In the genomic region with DNA sequence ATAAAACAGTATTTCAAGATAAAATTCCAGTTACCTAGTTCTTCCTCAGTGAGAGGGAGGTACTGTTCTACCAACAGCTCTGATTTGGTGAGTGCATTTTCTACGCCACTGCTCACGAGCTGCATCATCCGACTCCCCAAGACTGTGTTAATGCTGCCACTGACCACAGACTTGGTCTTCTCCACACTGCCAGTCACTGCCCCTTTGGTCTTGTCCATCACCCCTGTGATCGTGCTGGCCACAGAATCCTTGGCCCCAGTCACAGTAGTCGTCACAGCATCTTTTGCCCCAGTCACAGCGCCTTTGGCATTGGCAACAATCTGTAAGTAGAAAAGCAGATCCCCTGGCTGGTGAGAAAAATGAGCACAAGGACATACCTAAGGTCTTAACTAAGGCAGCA, we compare ENCODE assay signal across 17 cellular contexts. TPM values are rescaled to one million over a fixed set of nuclear protein-coding genes. Genes with fewer than 3 reads are reported as not detected.
DNase-seq lines count a peak whose midpoint lies in the region; ATAC-seq and TF ChIP-seq lines count a peak whose summit lies in the region.
"Had no signal": no experiment of that assay in that cellular context is flagged by ENCODE, and none has a peak within 500 bp of the region (broad histone marks: within the 10 kb centered on the region; RNA-seq: fewer than 3 reads in every experiment).

No MANE protein-coding gene starts in this region.

- H3K4ac ChIP-seq in mesenchymal stem cell (ENCODE audit: low read depth in 1 of 2, low read length in 2 of 2): no peak overlapping the region

- DNase-seq in right cardiac atrium (no peak), Right ventricle myocardium inferior (ENCODE audit: missing footprints) (no peak), endodermal cell (no peak), mesenchymal stem cell (no peak), SKM-1 (lab: John Stamatoyannopoulos, UW; ENCODE audit: unreplicated experiment) (no peak)
- DNase-seq: C1 segment of cervical spinal cord; CD4-positive, alpha-beta memory T cell; DMS79 treated with DMSO at 0.1 percent for 48 hours; EL; GM23248 had no signal

- H3K4me1 ChIP-seq in right cardiac atrium (ENCODE audit: control insufficient read depth, insufficient read depth, low read length) (peaks cover 10% of the 10 kb centered on the region), endodermal cell (ENCODE audit: control insufficient read depth, insufficient read depth, low read length) (no peaks in the 10 kb centered on the region), mesenchymal stem cell (ENCODE audit: control insufficient read depth, insufficient read depth, low read depth, low read length) (peaks cover 10% of the 10 kb centered on the region), subcutaneous abdominal adipose tissue (ENCODE audit: control insufficient read depth in 5 of 5, insufficient read depth in 5 of 5, low read length in 5 of 5) (peaks cover 5 to 77% (median 51%) of the 10 kb centered on the region in 5 donors)

- intact Hi-C loops in right cardiac atrium (cut with DNase I): loop anchor here in 1 of 4 donors (10.0 kb wide), 1 partner anchor 54 kb away; no protein-coding TSS in a partner anchor
- intact Hi-C loops in Right ventricle myocardium inferior (cut with DNase I): no loop called here

- no peak overlapping the region for H3K9ac ChIP-seq in endodermal cell (ENCODE audit: extremely low read depth, low read length, poor library complexity, severe bottlenecking)
- peak overlapping the region; percentile 26 for H3K9ac ChIP-seq in mesenchymal stem cell (ENCODE audit: low read length)
- H3K9ac ChIP-seq in subcutaneous abdominal adipose tissue (ENCODE audit: low read length in 5 of 5): peak overlapping the region in 1 of 5 donors; percentile 18
- H3K9ac ChIP-seq: GM23248 had no signal

- H3K27ac Mint-ChIP-seq in endodermal cell: peak overlapping the region; percentile 19
- H3K27ac Mint-ChIP-seq: B cell, IgD-negative memory B cell had no signal

- H3K9me3 Mint-ChIP-seq in endodermal cell: no peaks in the 10 kb centered on the region
- H3K9me3 Mint-ChIP-seq: IgD-negative memory B cell had no signal

- no peak overlapping the region for H2AFZ ChIP-seq in mesenchymal stem cell (ENCODE audit: low read depth, low read length)
- H2AFZ ChIP-seq: GM23248 had no signal

- no peak overlapping the region for H3K4me3 Mint-ChIP-seq in endodermal cell
- H3K4me3 Mint-ChIP-seq: B cell; CD4-positive, alpha-beta memory T cell; IgD-negative memory B cell had no signal

- H3K18ac ChIP-seq in mesenchymal stem cell (ENCODE audit: low read depth in 1 of 2, low read length in 2 of 2): no peak overlapping the region

- H3K23ac ChIP-seq in mesenchymal stem cell (ENCODE audit: low read length in 2 of 2): no peak overlapping the region

- no peak overlapping the region for H3K14ac ChIP-seq in mesenchymal stem cell (ENCODE audit: low read length in 2 of 2)

- no peak overlapping the region for H2AK5ac ChIP-seq in mesenchymal stem cell (ENCODE audit: low read length, severe bottlenecking)

- no peak overlapping the region for H4K8ac ChIP-seq in mesenchymal stem cell (ENCODE audit: low read length)

- H2BK15ac ChIP-seq in mesenchymal stem cell (ENCODE audit: low read depth, poor library complexity, severe bottlenecking): no peak overlapping the region

- H3K9me3 ChIP-seq in right cardiac atrium (ENCODE audit: control insufficient read depth, low read length): no peaks in the 10 kb centered on the region
- no peaks in the 10 kb centered on the region for H3K9me3 ChIP-seq in endodermal cell (ENCODE audit: control insufficient read depth, low read length)
- no peaks in the 10 kb centered on the region for H3K9me3 ChIP-seq in mesenchymal stem cell (ENCODE audit: control insufficient read depth, low read length)
- H3K9me3 ChIP-seq in subcutaneous abdominal adipose tissue (ENCODE audit: control insufficient read depth in 5 of 5, low read length in 5 of 5): no peaks in the 10 kb centered on the region

- H3K79me1 ChIP-seq in mesenchymal stem cell (replicated peaks; ENCODE audit: low read length, poor library complexity, severe bottlenecking): peaks cover 9% of the 10 kb centered on the region

- no peak overlapping the region for H3K4me3 ChIP-seq in right cardiac atrium (ENCODE audit: low read length)
- no peak overlapping the region for H3K4me3 ChIP-seq in endodermal cell (ENCODE audit: low read length)
- no peak overlapping the region for H3K4me3 ChIP-seq in mesenchymal stem cell (ENCODE audit: insufficient read depth in 1 of 2, low read depth in 1 of 2, low read length in 2 of 2)
- no peak overlapping the region for H3K4me3 ChIP-seq in subcutaneous abdominal adipose tissue (ENCODE audit: low read depth in 1 of 5, low read length in 5 of 5)
- H3K4me3 ChIP-seq: GM23248 had no signal

- no peak overlapping the region for H4K91ac ChIP-seq in mesenchymal stem cell (ENCODE audit: low read length)

- H3K36me3 ChIP-seq in endodermal cell (ENCODE audit: control insufficient read depth, insufficient read depth, low read length) (peaks cover 81% of the 10 kb centered on the region), mesenchymal stem cell (ENCODE audit: control insufficient read depth in 1 of 2, insufficient read depth in 2 of 2, low read depth in 1 of 2, low read length in 2 of 2) (peaks cover 27 to 100% of the 10 kb centered on the region in 2 experiments), subcutaneous abdominal adipose tissue (ENCODE audit: control insufficient read depth in 5 of 5, insufficient read depth in 5 of 5, low read length in 5 of 5) (peaks cover 48 to 97% (median 81%) of the 10 kb centered on the region in 5 donors)

- TF ChIP-seq CTCF in endodermal cell (conservative IDR thresholded peaks at IDR 0.05): no peak

- 96% methylated on average over 6 of the region's 6 CpGs for WGBS in right cardiac atrium
- 94 to 96% methylated on average over 3 to 6 of the region's 6 CpGs for WGBS in endodermal cell (ENCODE audit: insufficient coverage in 1 of 2, insufficient read length in 1 of 2), 2 experiments
- WGBS in mesenchymal stem cell: 99% methylated on average over 6 of the region's 6 CpGs

- ATAC-seq in right cardiac atrium (no peak), Right ventricle myocardium inferior (no peak), GM19023 (IDR thresholded peaks at IDR 0.05; ENCODE audit: unreplicated experiment) (no peak), GM21529 (IDR thresholded peaks at IDR 0.05; ENCODE audit: unreplicated experiment) (no peak)
- ATAC-seq: HCT116 had no signal

- no peak overlapping the region for H2BK5ac ChIP-seq in mesenchymal stem cell (ENCODE audit: low read depth, low read length, poor library complexity, severe bottlenecking)

- no peaks in the 10 kb centered on the region for H3K4me1 Mint-ChIP-seq in endodermal cell

- H3K36me3 Mint-ChIP-seq in endodermal cell (ENCODE audit: low read depth): peaks cover 83% of the 10 kb centered on the region

- H3K4me2 ChIP-seq in mesenchymal stem cell (ENCODE audit: low read length, poor library complexity, severe bottlenecking): no peak overlapping the region

- no peaks in the 10 kb centered on the region for H3K27me3 ChIP-seq in right cardiac atrium (ENCODE audit: control insufficient read depth, insufficient read depth)
- H3K27me3 ChIP-seq in endodermal cell (ENCODE audit: control insufficient read depth, insufficient read depth, low read length, poor library complexity, severe bottlenecking): no peaks in the 10 kb centered on the region
- no peaks in the 10 kb centered on the region for H3K27me3 ChIP-seq in mesenchymal stem cell (ENCODE audit: control insufficient read depth in 1 of 2, insufficient read depth in 1 of 2, low read length in 2 of 2)
- H3K27me3 ChIP-seq in subcutaneous abdominal adipose tissue (ENCODE audit: control insufficient read depth in 5 of 5, insufficient read depth in 4 of 5, low read length in 5 of 5): no peaks in the 10 kb centered on the region

- H3K27ac ChIP-seq in right cardiac atrium (ENCODE audit: low read length) (peak overlapping the region; percentile 17), endodermal cell (ENCODE audit: low read depth, low read length) (no peak overlapping the region), mesenchymal stem cell (ENCODE audit: low read length, poor library complexity, severe bottlenecking) (no peak overlapping the region), subcutaneous abdominal adipose tissue (ENCODE audit: low read depth, low read length) (peak overlapping the region; percentile 6)

- no peaks in the 10 kb centered on the region for H3K27me3 Mint-ChIP-seq in endodermal cell (ENCODE audit: insufficient read depth)
- H3K27me3 Mint-ChIP-seq: B cell; CD4-positive, alpha-beta memory T cell; IgD-negative memory B cell had no signal

- H2BK12ac ChIP-seq in mesenchymal stem cell (ENCODE audit: low read length in 2 of 2): no peak overlapping the region

- no peak overlapping the region for H2BK120ac ChIP-seq in mesenchymal stem cell (ENCODE audit: low read depth, low read length)

RNA-seq across cellular contexts. Expression of a gene that starts 6.4 kb away (rescaled TPM):
- total RNA-seq in right cardiac atrium: 100 to 1,000 TPM in 1 of 4 donors, 10 to 100 TPM in 3; 56.3 to 236 (median 79.0) TPM
- 74.7 TPM for polyA plus RNA-seq in right cardiac atrium
- total RNA-seq in Right ventricle myocardium inferior: 82.8 TPM
- 10 to 100 TPM; 30.1 to 33.3 TPM for total RNA-seq in endodermal cell
- polyA plus RNA-seq in endodermal cell (2013, experiment 1 of 2): 54.7 TPM
- polyA plus RNA-seq in endodermal cell (2013, experiment 2 of 2): 48.9 TPM
- polyA plus RNA-seq in mesenchymal stem cell (2013, experiment 1 of 2): 128 TPM
- polyA plus RNA-seq in mesenchymal stem cell (2013, experiment 2 of 2): 127 TPM
- total RNA-seq: A172 had no signal

RNA-seq across cellular contexts. Expression of a gene that starts 18.1 kb away (rescaled TPM):
- 1 to 10 TPM; 6.1 to 9.2 (median 7.9) TPM for total RNA-seq in right cardiac atrium
- 2.8 TPM for polyA plus RNA-seq in right cardiac atrium
- total RNA-seq in Right ventricle myocardium inferior: 6.0 TPM
- 10 to 100 TPM; 26.3 to 45.4 TPM for total RNA-seq in endodermal cell
- 32.4 TPM for polyA plus RNA-seq in endodermal cell (2013, experiment 1 of 2)
- 34.4 TPM for polyA plus RNA-seq in endodermal cell (2013, experiment 2 of 2)
- 7.2 TPM for polyA plus RNA-seq in mesenchymal stem cell (2013, experiment 1 of 2)
- polyA plus RNA-seq in mesenchymal stem cell (2013, experiment 2 of 2): 7.0 TPM

Comparison
In these comparisons a context has a peak if more than half of its experiments do, and no peak if none do; other contexts are left out.
1. H3K27ac ChIP-seq: peak in right cardiac atrium (single experiment) and subcutaneous abdominal adipose tissue (single experiment); none in endodermal cell (single experiment) and mesenchymal stem cell (single experiment).